1 cellular context compared by ENCODE assay signal in genomic region chr5:94849324-94849723, GRCh38.
TF ChIP-seq lines count a peak whose summit lies in the region.

No MANE protein-coding gene starts in this region.

TF ChIP-seq in GM23338, 12 proteins besides CTCF, POLR2A, EP300 and RAD21 (continued from another document):
- TF ChIP-seq, protein P1, sequence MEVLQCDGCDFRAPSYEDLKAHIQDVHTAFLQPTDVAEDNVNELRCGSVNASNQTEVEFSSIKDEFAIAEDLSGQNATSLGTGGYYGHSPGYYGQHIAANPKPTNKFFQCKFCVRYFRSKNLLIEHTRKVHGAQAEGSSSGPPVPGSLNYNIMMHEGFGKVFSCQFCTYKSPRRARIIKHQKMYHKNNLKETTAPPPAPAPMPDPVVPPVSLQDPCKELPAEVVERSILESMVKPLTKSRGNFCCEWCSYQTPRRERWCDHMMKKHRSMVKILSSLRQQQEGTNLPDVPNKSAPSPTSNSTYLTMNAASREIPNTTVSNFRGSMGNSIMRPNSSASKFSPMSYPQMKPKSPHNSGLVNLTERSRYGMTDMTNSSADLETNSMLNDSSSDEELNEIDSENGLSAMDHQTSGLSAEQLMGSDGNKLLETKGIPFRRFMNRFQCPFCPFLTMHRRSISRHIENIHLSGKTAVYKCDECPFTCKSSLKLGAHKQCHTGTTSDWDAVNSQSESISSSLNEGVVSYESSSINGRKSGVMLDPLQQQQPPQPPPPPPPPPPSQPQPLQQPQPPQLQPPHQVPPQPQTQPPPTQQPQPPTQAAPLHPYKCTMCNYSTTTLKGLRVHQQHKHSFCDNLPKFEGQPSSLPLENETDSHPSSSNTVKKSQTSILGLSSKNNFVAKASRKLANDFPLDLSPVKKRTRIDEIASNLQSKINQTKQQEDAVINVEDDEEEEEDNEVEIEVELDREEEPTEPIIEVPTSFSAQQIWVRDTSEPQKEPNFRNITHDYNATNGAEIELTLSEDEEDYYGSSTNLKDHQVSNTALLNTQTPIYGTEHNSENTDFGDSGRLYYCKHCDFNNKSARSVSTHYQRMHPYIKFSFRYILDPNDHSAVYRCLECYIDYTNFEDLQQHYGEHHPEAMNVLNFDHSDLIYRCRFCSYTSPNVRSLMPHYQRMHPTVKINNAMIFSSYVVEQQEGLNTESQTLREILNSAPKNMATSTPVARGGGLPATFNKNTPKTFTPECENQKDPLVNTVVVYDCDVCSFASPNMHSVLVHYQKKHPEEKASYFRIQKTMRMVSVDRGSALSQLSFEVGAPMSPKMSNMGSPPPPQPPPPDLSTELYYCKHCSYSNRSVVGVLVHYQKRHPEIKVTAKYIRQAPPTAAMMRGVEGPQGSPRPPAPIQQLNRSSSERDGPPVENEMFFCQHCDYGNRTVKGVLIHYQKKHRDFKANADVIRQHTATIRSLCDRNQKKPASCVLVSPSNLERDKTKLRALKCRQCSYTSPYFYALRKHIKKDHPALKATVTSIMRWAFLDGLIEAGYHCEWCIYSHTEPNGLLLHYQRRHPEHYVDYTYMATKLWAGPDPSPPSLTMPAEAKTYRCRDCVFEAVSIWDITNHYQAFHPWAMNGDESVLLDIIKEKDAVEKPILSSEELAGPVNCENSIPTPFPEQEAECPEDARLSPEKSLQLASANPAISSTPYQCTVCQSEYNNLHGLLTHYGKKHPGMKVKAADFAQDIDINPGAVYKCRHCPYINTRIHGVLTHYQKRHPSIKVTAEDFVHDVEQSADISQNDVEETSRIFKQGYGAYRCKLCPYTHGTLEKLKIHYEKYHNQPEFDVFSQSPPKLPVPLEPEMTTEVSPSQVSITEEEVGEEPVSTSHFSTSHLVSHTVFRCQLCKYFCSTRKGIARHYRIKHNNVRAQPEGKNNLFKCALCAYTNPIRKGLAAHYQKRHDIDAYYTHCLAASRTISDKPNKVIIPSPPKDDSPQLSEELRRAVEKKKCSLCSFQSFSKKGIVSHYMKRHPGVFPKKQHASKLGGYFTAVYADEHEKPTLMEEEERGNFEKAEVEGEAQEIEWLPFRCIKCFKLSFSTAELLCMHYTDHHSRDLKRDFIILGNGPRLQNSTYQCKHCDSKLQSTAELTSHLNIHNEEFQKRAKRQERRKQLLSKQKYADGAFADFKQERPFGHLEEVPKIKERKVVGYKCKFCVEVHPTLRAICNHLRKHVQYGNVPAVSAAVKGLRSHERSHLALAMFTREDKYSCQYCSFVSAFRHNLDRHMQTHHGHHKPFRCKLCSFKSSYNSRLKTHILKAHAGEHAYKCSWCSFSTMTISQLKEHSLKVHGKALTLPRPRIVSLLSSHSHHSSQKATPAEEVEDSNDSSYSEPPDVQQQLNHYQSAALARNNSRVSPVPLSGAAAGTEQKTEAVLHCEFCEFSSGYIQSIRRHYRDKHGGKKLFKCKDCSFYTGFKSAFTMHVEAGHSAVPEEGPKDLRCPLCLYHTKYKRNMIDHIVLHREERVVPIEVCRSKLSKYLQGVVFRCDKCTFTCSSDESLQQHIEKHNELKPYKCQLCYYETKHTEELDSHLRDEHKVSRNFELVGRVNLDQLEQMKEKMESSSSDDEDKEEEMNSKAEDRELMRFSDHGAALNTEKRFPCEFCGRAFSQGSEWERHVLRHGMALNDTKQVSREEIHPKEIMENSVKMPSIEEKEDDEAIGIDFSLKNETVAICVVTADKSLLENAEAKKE (CRISPR knock-in tag; IDR thresholded peaks at IDR 0.05): no peak
- TF ChIP-seq POLR2AphosphoS5 (IDR thresholded peaks at IDR 0.05; ENCODE audit: low read depth): no peak
- no peak for TF ChIP-seq NANOG (IDR thresholded peaks at IDR 0.05; ENCODE audit: borderline replicate concordance)
- no peak for TF ChIP-seq STAT1 (IDR thresholded peaks at IDR 0.05; ENCODE audit: unreplicated experiment)
- TF ChIP-seq CREB1 (CRISPR knock-in tag; IDR thresholded peaks at IDR 0.05; ENCODE audit: low read depth): no peak
- no peak for TF ChIP-seq JUNB (IDR thresholded peaks at IDR 0.05; ENCODE audit: unreplicated experiment)
- TF ChIP-seq EZH2phosphoT487 (IDR thresholded peaks at IDR 0.05; ENCODE audit: unreplicated experiment): no peak
- TF ChIP-seq EZH2 (IDR thresholded peaks at IDR 0.05; ENCODE audit: low read depth, unreplicated experiment): no peak
- no peak for TF ChIP-seq ZNF331 (CRISPR knock-in tag; IDR thresholded peaks at IDR 0.05; ENCODE audit: low read depth)
- TF ChIP-seq ZNF114 (CRISPR knock-in tag; IDR thresholded peaks at IDR 0.05): no peak
- TF ChIP-seq, protein P2, sequence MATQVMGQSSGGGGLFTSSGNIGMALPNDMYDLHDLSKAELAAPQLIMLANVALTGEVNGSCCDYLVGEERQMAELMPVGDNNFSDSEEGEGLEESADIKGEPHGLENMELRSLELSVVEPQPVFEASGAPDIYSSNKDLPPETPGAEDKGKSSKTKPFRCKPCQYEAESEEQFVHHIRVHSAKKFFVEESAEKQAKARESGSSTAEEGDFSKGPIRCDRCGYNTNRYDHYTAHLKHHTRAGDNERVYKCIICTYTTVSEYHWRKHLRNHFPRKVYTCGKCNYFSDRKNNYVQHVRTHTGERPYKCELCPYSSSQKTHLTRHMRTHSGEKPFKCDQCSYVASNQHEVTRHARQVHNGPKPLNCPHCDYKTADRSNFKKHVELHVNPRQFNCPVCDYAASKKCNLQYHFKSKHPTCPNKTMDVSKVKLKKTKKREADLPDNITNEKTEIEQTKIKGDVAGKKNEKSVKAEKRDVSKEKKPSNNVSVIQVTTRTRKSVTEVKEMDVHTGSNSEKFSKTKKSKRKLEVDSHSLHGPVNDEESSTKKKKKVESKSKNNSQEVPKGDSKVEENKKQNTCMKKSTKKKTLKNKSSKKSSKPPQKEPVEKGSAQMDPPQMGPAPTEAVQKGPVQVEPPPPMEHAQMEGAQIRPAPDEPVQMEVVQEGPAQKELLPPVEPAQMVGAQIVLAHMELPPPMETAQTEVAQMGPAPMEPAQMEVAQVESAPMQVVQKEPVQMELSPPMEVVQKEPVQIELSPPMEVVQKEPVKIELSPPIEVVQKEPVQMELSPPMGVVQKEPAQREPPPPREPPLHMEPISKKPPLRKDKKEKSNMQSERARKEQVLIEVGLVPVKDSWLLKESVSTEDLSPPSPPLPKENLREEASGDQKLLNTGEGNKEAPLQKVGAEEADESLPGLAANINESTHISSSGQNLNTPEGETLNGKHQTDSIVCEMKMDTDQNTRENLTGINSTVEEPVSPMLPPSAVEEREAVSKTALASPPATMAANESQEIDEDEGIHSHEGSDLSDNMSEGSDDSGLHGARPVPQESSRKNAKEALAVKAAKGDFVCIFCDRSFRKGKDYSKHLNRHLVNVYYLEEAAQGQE (IDR thresholded peaks at IDR 0.05; ENCODE audit: unreplicated experiment): no peak
